In the genomic region with DNA sequence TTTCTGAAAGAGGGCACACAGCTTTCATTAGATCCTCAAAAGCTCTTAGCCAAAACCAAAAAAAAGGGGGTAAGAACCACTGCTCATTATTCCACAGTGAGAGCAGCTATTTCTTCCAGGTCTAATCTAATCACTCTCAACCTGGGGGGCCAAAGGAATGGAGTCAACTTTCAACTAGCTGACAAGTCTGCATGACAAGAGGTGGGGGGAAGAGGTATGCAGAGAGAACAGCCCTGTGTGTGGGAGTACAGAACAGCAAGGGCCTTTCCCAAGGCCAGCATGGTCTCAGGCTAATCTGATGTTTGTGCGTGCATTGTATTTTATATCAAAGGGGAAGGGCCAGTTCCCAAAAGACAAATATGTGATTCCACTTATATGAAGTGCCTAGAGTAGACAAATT, we compare ENCODE assay signal across 1 cellular context.
A peak's percentile ranks its signal among the peaks of the same experiment; 100 is the strongest.
TF ChIP-seq lines count a peak whose summit lies in the region.

No MANE protein-coding gene starts in this region.

TF ChIP-seq in H1, 55 proteins besides CTCF, POLR2A, EP300 and RAD21:
- TF ChIP-seq TEAD4 (IDR thresholded peaks at IDR 0.05; ENCODE audit: low read depth, low read length) (peak; percentile 42; the same call in 1 of the 2 replicates), HDAC2 (IDR thresholded peaks at IDR 0.05; ENCODE audit: borderline replicate concordance in 1 of 2, low read depth in 2 of 2, low read length in 2 of 2) (no peak), RNF2 (IDR thresholded peaks at IDR 0.05; ENCODE audit: borderline replicate concordance, low read depth, low read length, missing control alignments, poor library complexity, severe bottlenecking) (no peak), EGR1 (IDR thresholded peaks at IDR 0.05; ENCODE audit: borderline replicate concordance, low read depth, low read length) (peak; percentile 40; the same call in 1 of the 2 replicates)
